In the genomic region with DNA sequence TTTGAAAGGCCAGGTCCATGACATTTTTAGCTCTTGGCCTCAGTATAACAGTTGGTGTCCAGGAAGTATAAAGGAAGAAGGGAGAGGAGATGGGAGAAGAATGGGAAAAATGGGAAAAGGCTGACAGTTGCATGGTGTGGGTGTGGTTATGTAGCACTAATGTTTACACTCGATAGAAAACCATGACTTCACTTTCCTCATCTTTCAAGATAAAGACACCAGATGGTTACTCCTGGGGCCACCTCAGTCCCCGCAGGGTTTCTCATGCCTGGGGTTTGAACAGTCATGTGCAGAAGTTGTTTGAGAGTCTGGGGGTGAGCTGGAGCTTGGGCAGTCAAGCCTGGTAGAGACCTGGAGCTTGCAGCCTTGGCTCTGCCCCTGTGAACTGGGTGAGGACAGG, we compare ENCODE assay signal across 20 cellular contexts. TPM values are rescaled to one million over a fixed set of nuclear protein-coding genes. Genes with fewer than 3 reads are reported as not detected.
DNase-seq lines count a peak whose midpoint lies in the region; ATAC-seq and TF ChIP-seq lines count a peak whose summit lies in the region.
"Had no signal": no experiment of that assay in that cellular context is flagged by ENCODE, and none has a peak within 500 bp of the region (broad histone marks: within the 10 kb centered on the region; RNA-seq: fewer than 3 reads in every experiment).

No MANE protein-coding gene starts in this region.

- no peak overlapping the region for H3K27ac Mint-ChIP-seq in endothelial cell (ENCODE audit: unreplicated experiment)
- peak overlapping the region; percentile 3 for H3K27ac Mint-ChIP-seq in nephron progenitor cell
- no peak overlapping the region for H3K27ac Mint-ChIP-seq in activated naive CD4-positive, alpha-beta T cell treated with anti-CD3 and anti-CD28 coated beads, Interleukin-2, amount 50 U/mL, for 72 hours
- no peak overlapping the region for H3K27ac Mint-ChIP-seq in activated T-helper 2 cell treated with anti-CD3 and anti-CD28 coated beads, Interferon-gamma antibody, Interleukin-2, Interleukin-4, amounts not matched to agents 10 μg/mL and 5 μg/mL and 100 μg/mL, durations not matched to agents 14 hours and 24 hours and 36 hours
- H3K27ac Mint-ChIP-seq: HFFc6 had no signal

- H3K4me3 Mint-ChIP-seq in endothelial cell (ENCODE audit: unreplicated experiment) (peak overlapping the region; percentile 10), nephron progenitor cell (no peak overlapping the region)
- H3K4me3 Mint-ChIP-seq in activated T-helper 2 cell treated with anti-CD3 and anti-CD28 coated beads, Interferon-gamma antibody, Interleukin-2, Interleukin-4, amounts not matched to agents 10 μg/mL and 5 μg/mL and 100 μg/mL, durations not matched to agents 14 hours and 24 hours and 36 hours (ENCODE audit: low read depth), result no peak overlapping the region
- H3K4me3 Mint-ChIP-seq: HFFc6 had no signal

- DNase-seq in DMS 273 (lab: John Stamatoyannopoulos, UW; ENCODE audit: unreplicated experiment), result peak; percentile 66
- no peak for DNase-seq in DMS 273 treated with DMSO at 0.1 percent for 48 hours (lab: John Stamatoyannopoulos, UW)
- peak; percentile 10 for DNase-seq in NCI-H2171 (lab: John Stamatoyannopoulos, UW)
- no peak for DNase-seq in endothelial cell (ENCODE audit: low spot score)
- no peak for DNase-seq in nephron progenitor cell
- DNase-seq in activated naive CD4-positive, alpha-beta T cell treated with anti-CD3 and anti-CD28 coated beads, Interleukin-2, amount 50 U/mL, for 72 hours (ENCODE audit: low spot score in 2 of 2), result no peak
- no peak for DNase-seq in activated T-helper 2 cell treated with anti-CD3 and anti-CD28 coated beads, Interferon-gamma antibody, Interleukin-2, Interleukin-4, amounts not matched to agents 10 μg/mL and 5 μg/mL and 100 μg/mL, durations not matched to agents 14 hours and 24 hours and 36 hours (ENCODE audit: low spot score)
- DNase-seq in NK-92 treated with Interleukin-12 subunit alpha and Interleukin-12 subunit beta, amount 100 ng/mL, for 24 hours (lab: John Stamatoyannopoulos, UW), result no peak
- DNase-seq: AML-193, Calu3, DMS79, HFFc6, MM.1S, NCI-H1092, NCI-H1436 treated with DMSO at 0.1 percent for 48 hours, NCI-H2029 treated with DMSO at 0.1 percent for 48 hours, NCI-H748 treated with DMSO at 0.1 percent for 48 hours, SIG-M5 had no signal

- TF ChIP-seq CTCF in endothelial cell (IDR thresholded peaks at IDR 0.05; ENCODE audit: unreplicated experiment) (no peak), nephron progenitor cell (IDR thresholded peaks at IDR 0.05) (no peak)

- H3K4me1 Mint-ChIP-seq in endothelial cell (ENCODE audit: unreplicated experiment) (peaks cover 5% of the 10 kb centered on the region), nephron progenitor cell (peaks cover 7% of the 10 kb centered on the region)
- H3K4me1 Mint-ChIP-seq in activated T-helper 2 cell treated with anti-CD3 and anti-CD28 coated beads, Interferon-gamma antibody, Interleukin-2, Interleukin-4, amounts not matched to agents 10 μg/mL and 5 μg/mL and 100 μg/mL, durations not matched to agents 14 hours and 24 hours and 36 hours (ENCODE audit: low read depth), result peaks cover 18% of the 10 kb centered on the region

- ATAC-seq in activated naive CD4-positive, alpha-beta T cell treated with anti-CD3 and anti-CD28 coated beads, Interleukin-2, amount 50 U/mL, for 72 hours, result no peak
- ATAC-seq: HepG2, SK-N-SH treated with all-trans-retinoic acid at 6 μM for 48 hours had no signal

- H3K36me3 Mint-ChIP-seq in endothelial cell (ENCODE audit: low read depth, unreplicated experiment) (peaks cover 50% of the 10 kb centered on the region), nephron progenitor cell (ENCODE audit: low read depth) (peaks cover 79% of the 10 kb centered on the region)
- H3K36me3 Mint-ChIP-seq in activated naive CD4-positive, alpha-beta T cell treated with anti-CD3 and anti-CD28 coated beads, Interleukin-2, amount 50 U/mL, for 72 hours, result peaks cover 0 to 23% of the 10 kb centered on the region in 2 donors
- peaks cover 40% of the 10 kb centered on the region for H3K36me3 Mint-ChIP-seq in activated T-helper 2 cell treated with anti-CD3 and anti-CD28 coated beads, Interferon-gamma antibody, Interleukin-2, Interleukin-4, amounts not matched to agents 10 μg/mL and 5 μg/mL and 100 μg/mL, durations not matched to agents 14 hours and 24 hours and 36 hours (ENCODE audit: low read depth)

- H3K27me3 Mint-ChIP-seq in endothelial cell (ENCODE audit: unreplicated experiment), result peaks cover 3% of the 10 kb centered on the region
- H3K27me3 Mint-ChIP-seq in nephron progenitor cell (ENCODE audit: low read depth, poor library complexity), result no peaks in the 10 kb centered on the region
- no peaks in the 10 kb centered on the region for H3K27me3 Mint-ChIP-seq in activated T-helper 2 cell treated with anti-CD3 and anti-CD28 coated beads, Interferon-gamma antibody, Interleukin-2, Interleukin-4, amounts not matched to agents 10 μg/mL and 5 μg/mL and 100 μg/mL, durations not matched to agents 14 hours and 24 hours and 36 hours (ENCODE audit: low read depth)

- intact Hi-C loops in activated T-helper 2 cell treated with anti-CD3 and anti-CD28 coated beads, Interferon-gamma antibody, Interleukin-2, Interleukin-4, amounts not matched to agents 10 μg/mL and 5 μg/mL and 100 μg/mL, durations not matched to agents 14 hours and 24 hours and 36 hours (cut with micrococcal nuclease), result no loop called here

- H3K9me3 Mint-ChIP-seq in endothelial cell (ENCODE audit: unreplicated experiment), result no peaks in the 10 kb centered on the region
- peaks cover 17% of the 10 kb centered on the region for H3K9me3 Mint-ChIP-seq in nephron progenitor cell
- no peaks in the 10 kb centered on the region for H3K9me3 Mint-ChIP-seq in activated naive CD4-positive, alpha-beta T cell treated with anti-CD3 and anti-CD28 coated beads, Interleukin-2, amount 50 U/mL, for 72 hours
- H3K9me3 Mint-ChIP-seq in activated T-helper 2 cell treated with anti-CD3 and anti-CD28 coated beads, Interferon-gamma antibody, Interleukin-2, Interleukin-4, amounts not matched to agents 10 μg/mL and 5 μg/mL and 100 μg/mL, durations not matched to agents 14 hours and 24 hours and 36 hours, result no peaks in the 10 kb centered on the region
- H3K9me3 Mint-ChIP-seq: HFFc6 had no signal

RNA-seq across cellular contexts. Expression of a gene that starts 7.9 kb away (rescaled TPM):
- total RNA-seq in endothelial cell (ENCODE audit: unreplicated experiment), result 7.9 TPM
- total RNA-seq in activated naive CD4-positive, alpha-beta T cell treated with anti-CD3 and anti-CD28 coated beads, Interleukin-2, amount 50 U/mL, for 72 hours, result 1 to 10 TPM; 2.5 to 5.9 TPM
- 6.7 and 6.9 TPM in 2 replicates for total RNA-seq in activated T-helper 2 cell treated with anti-CD3 and anti-CD28 coated beads, Interferon-gamma antibody, Interleukin-2, Interleukin-4, amounts not matched to agents 10 μg/mL and 5 μg/mL and 100 μg/mL, durations not matched to agents 14 hours and 24 hours and 36 hours

RNA-seq across cellular contexts. Expression of a gene that starts 55.0 kb away (rescaled TPM):
- 26.8 TPM for total RNA-seq in endothelial cell (ENCODE audit: unreplicated experiment)
- 100 to 1,000 TPM in 1 of 2 donors, 10 to 100 TPM in 1; 93.0 to 152 TPM for total RNA-seq in activated naive CD4-positive, alpha-beta T cell treated with anti-CD3 and anti-CD28 coated beads, Interleukin-2, amount 50 U/mL, for 72 hours
- 86.4 and 87.0 TPM in 2 replicates for total RNA-seq in activated T-helper 2 cell treated with anti-CD3 and anti-CD28 coated beads, Interferon-gamma antibody, Interleukin-2, Interleukin-4, amounts not matched to agents 10 μg/mL and 5 μg/mL and 100 μg/mL, durations not matched to agents 14 hours and 24 hours and 36 hours

Comparison
In these comparisons a context has a peak if more than half of its experiments do, and no peak if none do; other contexts are left out.
1. DNase-seq: peak in DMS 273 (single experiment) and NCI-H2171 (single experiment); none in DMS 273 treated with DMSO at 0.1 percent for 48 hours (single experiment), endothelial cell (single experiment), nephron progenitor cell (single experiment), activated naive CD4-positive, alpha-beta T cell treated with anti-CD3 and anti-CD28 coated beads, Interleukin-2, amount 50 U/mL, for 72 hours (0 of 2), activated T-helper 2 cell treated with anti-CD3 and anti-CD28 coated beads, Interferon-gamma antibody, Interleukin-2, Interleukin-4, amounts not matched to agents 10 μg/mL and 5 μg/mL and 100 μg/mL, durations not matched to agents 14 hours and 24 hours and 36 hours (single experiment) and NK-92 treated with Interleukin-12 subunit alpha and Interleukin-12 subunit beta, amount 100 ng/mL, for 24 hours (single experiment).